In genomic region chr1:38029725-38030511, GRCh38 we compare ENCODE assay signal across 8 cellular contexts. TPM values are rescaled to one million over a fixed set of nuclear protein-coding genes. Genes with fewer than 3 reads are reported as not detected.
DNase-seq lines count a peak whose midpoint lies in the region; ATAC-seq and TF ChIP-seq lines count a peak whose summit lies in the region.

No MANE protein-coding gene starts in this region.

- DNase-seq in GM13977 (ENCODE audit: low spot score) (peak; percentile 77), RPMI7951 (ENCODE audit: low read depth) (peak; percentile 68), left colon (no peak), T-helper 9 cell (no peak)
- peak; percentile 38 for DNase-seq in activated naive CD8-positive, alpha-beta T cell treated with anti-CD3 and anti-CD28 coated beads, Interleukin-2, amount 50 U/mL, for 16 hours (ENCODE audit: low read depth, low spot score)
- DNase-seq in stimulated activated CD8-positive, alpha-beta memory T cell treated with anti-CD3 and anti-CD28 coated beads, Interleukin-4, amount 100 ng/mL, for 48 hours: peak; percentile 86

- in situ Hi-C loops in GM13977 (cut with MboI; ENCODE audit: low pct_unique_long_range_greater_than_20kb, low sequenced_read_pairs, unreplicated experiment): loop anchor here (25.0 kb wide), 1 partner anchor 807 kb away; no protein-coding TSS in a partner anchor

- intact Hi-C loops in left colon (cut with DNase I, micrococcal nuclease): no loop called here

- peak; percentile 45 for ATAC-seq in HG02642 (IDR thresholded peaks at IDR 0.05; ENCODE audit: poor library complexity, unreplicated experiment)
- peak; percentile 44 for ATAC-seq in left colon
- no peak for ATAC-seq in HG03097 (IDR thresholded peaks at IDR 0.05; ENCODE audit: low FRiP score, unreplicated experiment)

- TF ChIP-seq CTCF in GM13977 (IDR thresholded peaks at IDR 0.05; ENCODE audit: extremely low read depth, insufficient read depth, missing control alignments): no peak

RNA-seq across cellular contexts. Expression of gene POU3F1, which starts 16.7 kb away (rescaled TPM):
- not detected in 2 replicates for total RNA-seq in RPMI7951 (2014; rRNA removed; shearing (Covaris generic))
- total RNA-seq in left colon: not detected

RNA-seq across cellular contexts. Expression of gene UTP11, which starts 17.4 kb away (rescaled TPM):
- 63.1 and 72.9 TPM in 2 replicates for total RNA-seq in RPMI7951 (2014; rRNA removed; shearing (Covaris generic))
- 10 to 100 TPM; 16.4 to 17.3 TPM for total RNA-seq in left colon

RNA-seq across cellular contexts. Expression of gene FHL3, which starts 24.6 kb away (rescaled TPM):
- total RNA-seq in RPMI7951 (2014; rRNA removed; shearing (Covaris generic)): 14.3 and 23.9 TPM in 2 replicates
- 1 to 10 TPM; 2.5 to 6.8 TPM for total RNA-seq in left colon

RNA-seq across cellular contexts. Expression of gene SF3A3, which starts 40.1 kb away (rescaled TPM):
- total RNA-seq in RPMI7951 (2014; rRNA removed; shearing (Covaris generic)): 139 TPM in 2 replicates
- total RNA-seq in left colon: 10 to 100 TPM; 27.5 to 34.8 TPM

Comparison
In these comparisons a context has a peak if more than half of its experiments do, and no peak if none do; other contexts are left out.
1. DNase-seq: peak in GM13977 (single experiment), RPMI7951 (single experiment), activated naive CD8-positive, alpha-beta T cell treated with anti-CD3 and anti-CD28 coated beads, Interleukin-2, amount 50 U/mL, for 16 hours (single experiment) and stimulated activated CD8-positive, alpha-beta memory T cell treated with anti-CD3 and anti-CD28 coated beads, Interleukin-4, amount 100 ng/mL, for 48 hours (single experiment); none in left colon (0 of 2) and T-helper 9 cell (single experiment).